9 cellular contexts compared by ENCODE assay signal in the genomic region with DNA sequence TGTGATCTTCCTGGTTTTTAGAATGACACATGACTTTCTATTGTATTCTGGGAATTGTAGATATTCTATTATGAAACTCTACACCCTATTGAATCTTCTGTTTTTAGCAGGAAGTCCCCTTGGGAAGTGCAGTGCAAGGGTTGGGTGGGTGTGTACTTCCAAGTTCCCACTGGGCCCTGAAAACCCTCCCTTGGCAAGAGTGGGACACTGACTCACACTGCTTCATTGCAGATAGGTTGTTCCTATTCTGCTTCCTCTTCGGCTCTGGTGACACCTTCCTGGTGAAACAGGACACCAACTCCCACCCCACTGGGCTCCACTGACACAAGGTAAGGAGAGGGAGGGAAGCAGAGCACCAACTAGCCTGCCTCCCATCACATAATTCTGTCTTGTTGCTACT.
DNase-seq lines count a peak whose midpoint lies in the region; ATAC-seq and TF ChIP-seq lines count a peak whose summit lies in the region.
"Had no signal": no experiment of that assay in that cellular context is flagged by ENCODE, and none has a peak within 500 bp of the region (broad histone marks: within the 10 kb centered on the region; RNA-seq: fewer than 3 reads in every experiment).

No MANE protein-coding gene starts in this region.

- TF ChIP-seq CTCF in RWPE2 (IDR thresholded peaks at IDR 0.05; ENCODE audit: poor library complexity, severe bottlenecking), result no peak

- no peak overlapping the region for H3K27ac ChIP-seq in RWPE2 (ENCODE audit: poor library complexity, severe bottlenecking)

- ATAC-seq in RWPE2 (ENCODE audit: low read depth) (peak; percentile 63; the same call in 2 of the 3 replicates), Right ventricle myocardium inferior (peak; percentile 92), GM19452 (IDR thresholded peaks at IDR 0.05; ENCODE audit: unreplicated experiment) (no peak), HG02642 (IDR thresholded peaks at IDR 0.05; ENCODE audit: poor library complexity, unreplicated experiment) (no peak)

- H3K9me3 ChIP-seq in RWPE2 (ENCODE audit: severe bottlenecking), result no peaks in the 10 kb centered on the region

- no peaks in the 10 kb centered on the region for H3K4me1 ChIP-seq in RWPE2 (ENCODE audit: insufficient read depth, poor library complexity, severe bottlenecking)

- no peaks in the 10 kb centered on the region for H3K27me3 ChIP-seq in RWPE2 (ENCODE audit: insufficient read depth, poor library complexity, severe bottlenecking)

- intact Hi-C loops in Right ventricle myocardium inferior (cut with DNase I), result loop anchor here (5.0 to 10.0 kb wide), 2 partner anchors 43 to 120 kb away; a partner anchor contains a TSS

- no peaks in the 10 kb centered on the region for H3K36me3 ChIP-seq in RWPE2 (ENCODE audit: low read depth)

- peak; percentile 51 for DNase-seq in GDM1 (lab: John Stamatoyannopoulos, UW)
- DNase-seq in RWPE2 (ENCODE audit: low spot score), result no peak
- DNase-seq in Right ventricle myocardium inferior (ENCODE audit: missing footprints), result peak; percentile 72
- DNase-seq in pulmonary artery endothelial cell (ENCODE audit: low read depth, low spot score), result peak; percentile 80
- no peak for DNase-seq in NCI-H1105 (lab: John Stamatoyannopoulos, UW)
- no peak for DNase-seq in midbrain (lab: John Stamatoyannopoulos, UW)
- DNase-seq: RPMI8226 had no signal

- H3K4me3 ChIP-seq in RWPE2 (ENCODE audit: severe bottlenecking), result no peak overlapping the region

Comparison
In these comparisons a context has a peak if more than half of its experiments do, and no peak if none do; other contexts are left out.
1. DNase-seq: peak in GDM1 (single experiment), Right ventricle myocardium inferior (single experiment) and pulmonary artery endothelial cell (single experiment); none in RWPE2 (single experiment), NCI-H1105 (single experiment) and midbrain (single experiment).
2. ATAC-seq: peak in RWPE2 (single experiment) and Right ventricle myocardium inferior (single experiment); none in GM19452 (single experiment) and HG02642 (single experiment).